ENCODE assay signal across 1 cellular context in the genomic region with DNA sequence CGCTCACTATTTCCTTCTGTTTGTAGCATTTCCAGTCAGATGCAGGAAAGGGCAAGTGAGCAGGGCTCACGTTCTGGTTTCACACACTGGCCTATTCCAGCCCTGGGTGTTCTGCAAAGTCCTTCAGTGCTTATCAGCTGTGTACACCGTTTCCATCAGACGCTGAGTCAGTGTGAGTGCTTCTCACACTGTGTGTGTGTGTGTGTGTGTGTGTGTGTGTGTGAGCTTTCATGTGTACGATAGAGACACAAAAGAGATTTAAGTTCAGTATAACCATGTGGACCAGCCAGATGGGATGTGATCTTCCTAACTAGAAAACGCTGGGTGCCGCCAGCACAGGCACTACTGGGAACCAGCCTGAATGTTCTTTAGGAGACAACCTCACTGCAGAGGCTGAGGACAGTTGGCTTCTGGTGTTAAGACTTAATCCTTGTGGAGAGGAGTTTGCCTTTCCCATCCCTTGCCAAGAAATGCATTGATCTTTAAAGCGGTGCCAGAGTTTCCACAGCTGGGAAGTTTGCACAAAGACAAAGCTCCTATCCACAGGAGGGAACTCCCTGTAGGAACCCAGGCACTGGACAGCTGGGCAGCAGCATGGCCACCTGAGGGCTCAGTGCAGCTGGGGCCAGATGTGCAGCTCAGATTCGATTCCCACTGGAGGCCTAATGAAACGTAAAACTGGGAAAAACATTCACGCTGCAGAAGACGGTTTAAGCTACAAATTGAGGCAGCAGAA.
TF ChIP-seq lines count a peak whose summit lies in the region.

No MANE protein-coding gene starts in this region.

TF ChIP-seq in HepG2, 621 proteins besides CTCF, POLR2A, EP300 and RAD21 (continues in another document):
- TF ChIP-seq REL (CRISPR knock-in tag; conservative IDR thresholded peaks at IDR 0.05), result no peak
- no peak for TF ChIP-seq ATF6 (CRISPR knock-in tag; conservative IDR thresholded peaks at IDR 0.05)
- TF ChIP-seq, protein P1, sequence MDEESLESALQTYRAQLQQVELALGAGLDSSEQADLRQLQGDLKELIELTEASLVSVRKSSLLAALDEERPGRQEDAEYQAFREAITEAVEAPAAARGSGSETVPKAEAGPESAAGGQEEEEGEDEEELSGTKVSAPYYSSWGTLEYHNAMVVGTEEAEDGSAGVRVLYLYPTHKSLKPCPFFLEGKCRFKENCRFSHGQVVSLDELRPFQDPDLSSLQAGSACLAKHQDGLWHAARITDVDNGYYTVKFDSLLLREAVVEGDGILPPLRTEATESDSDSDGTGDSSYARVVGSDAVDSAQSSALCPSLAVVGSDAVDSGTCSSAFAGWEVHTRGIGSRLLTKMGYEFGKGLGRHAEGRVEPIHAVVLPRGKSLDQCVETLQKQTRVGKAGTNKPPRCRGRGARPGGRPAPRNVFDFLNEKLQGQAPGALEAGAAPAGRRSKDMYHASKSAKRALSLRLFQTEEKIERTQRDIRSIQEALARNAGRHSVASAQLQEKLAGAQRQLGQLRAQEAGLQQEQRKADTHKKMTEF (CRISPR knock-in tag; IDR thresholded peaks at IDR 0.05), result no peak
- TF ChIP-seq, protein P2, sequence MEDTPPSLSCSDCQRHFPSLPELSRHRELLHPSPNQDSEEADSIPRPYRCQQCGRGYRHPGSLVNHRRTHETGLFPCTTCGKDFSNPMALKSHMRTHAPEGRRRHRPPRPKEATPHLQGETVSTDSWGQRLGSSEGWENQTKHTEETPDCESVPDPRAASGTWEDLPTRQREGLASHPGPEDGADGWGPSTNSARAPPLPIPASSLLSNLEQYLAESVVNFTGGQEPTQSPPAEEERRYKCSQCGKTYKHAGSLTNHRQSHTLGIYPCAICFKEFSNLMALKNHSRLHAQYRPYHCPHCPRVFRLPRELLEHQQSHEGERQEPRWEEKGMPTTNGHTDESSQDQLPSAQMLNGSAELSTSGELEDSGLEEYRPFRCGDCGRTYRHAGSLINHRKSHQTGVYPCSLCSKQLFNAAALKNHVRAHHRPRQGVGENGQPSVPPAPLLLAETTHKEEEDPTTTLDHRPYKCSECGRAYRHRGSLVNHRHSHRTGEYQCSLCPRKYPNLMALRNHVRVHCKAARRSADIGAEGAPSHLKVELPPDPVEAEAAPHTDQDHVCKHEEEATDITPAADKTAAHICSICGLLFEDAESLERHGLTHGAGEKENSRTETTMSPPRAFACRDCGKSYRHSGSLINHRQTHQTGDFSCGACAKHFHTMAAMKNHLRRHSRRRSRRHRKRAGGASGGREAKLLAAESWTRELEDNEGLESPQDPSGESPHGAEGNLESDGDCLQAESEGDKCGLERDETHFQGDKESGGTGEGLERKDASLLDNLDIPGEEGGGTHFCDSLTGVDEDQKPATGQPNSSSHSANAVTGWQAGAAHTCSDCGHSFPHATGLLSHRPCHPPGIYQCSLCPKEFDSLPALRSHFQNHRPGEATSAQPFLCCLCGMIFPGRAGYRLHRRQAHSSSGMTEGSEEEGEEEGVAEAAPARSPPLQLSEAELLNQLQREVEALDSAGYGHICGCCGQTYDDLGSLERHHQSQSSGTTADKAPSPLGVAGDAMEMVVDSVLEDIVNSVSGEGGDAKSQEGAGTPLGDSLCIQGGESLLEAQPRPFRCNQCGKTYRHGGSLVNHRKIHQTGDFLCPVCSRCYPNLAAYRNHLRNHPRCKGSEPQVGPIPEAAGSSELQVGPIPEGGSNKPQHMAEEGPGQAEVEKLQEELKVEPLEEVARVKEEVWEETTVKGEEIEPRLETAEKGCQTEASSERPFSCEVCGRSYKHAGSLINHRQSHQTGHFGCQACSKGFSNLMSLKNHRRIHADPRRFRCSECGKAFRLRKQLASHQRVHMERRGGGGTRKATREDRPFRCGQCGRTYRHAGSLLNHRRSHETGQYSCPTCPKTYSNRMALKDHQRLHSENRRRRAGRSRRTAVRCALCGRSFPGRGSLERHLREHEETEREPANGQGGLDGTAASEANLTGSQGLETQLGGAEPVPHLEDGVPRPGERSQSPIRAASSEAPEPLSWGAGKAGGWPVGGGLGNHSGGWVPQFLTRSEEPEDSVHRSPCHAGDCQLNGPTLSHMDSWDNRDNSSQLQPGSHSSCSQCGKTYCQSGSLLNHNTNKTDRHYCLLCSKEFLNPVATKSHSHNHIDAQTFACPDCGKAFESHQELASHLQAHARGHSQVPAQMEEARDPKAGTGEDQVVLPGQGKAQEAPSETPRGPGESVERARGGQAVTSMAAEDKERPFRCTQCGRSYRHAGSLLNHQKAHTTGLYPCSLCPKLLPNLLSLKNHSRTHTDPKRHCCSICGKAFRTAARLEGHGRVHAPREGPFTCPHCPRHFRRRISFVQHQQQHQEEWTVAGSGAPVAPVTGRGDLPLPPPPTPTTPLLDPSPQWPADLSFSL (CRISPR knock-in tag; IDR thresholded peaks at IDR 0.05), result peak; percentile 74
- TF ChIP-seq STAG1 (CRISPR knock-in tag; IDR thresholded peaks at IDR 0.05), result no peak
- no peak for TF ChIP-seq ASH2L (IDR thresholded peaks at IDR 0.05; ENCODE audit: insufficient read length, low read depth, low read length)
- TF ChIP-seq MEIS1 (CRISPR knock-in tag; IDR thresholded peaks at IDR 0.05; ENCODE audit: borderline replicate concordance), result no peak
- TF ChIP-seq PRDM10 (CRISPR knock-in tag; IDR thresholded peaks at IDR 0.05; ENCODE audit: low read depth), result no peak
- peak; percentile 65 for TF ChIP-seq SAP130 (CRISPR knock-in tag; IDR thresholded peaks at IDR 0.05; ENCODE audit: low read depth)
- no peak for TF ChIP-seq ZNF710 (CRISPR knock-in tag; IDR thresholded peaks at IDR 0.05; ENCODE audit: borderline replicate concordance)
- TF ChIP-seq PCBP1 (IDR thresholded peaks at IDR 0.05; ENCODE audit: borderline replicate concordance, low read depth, low read length), result no peak
- TF ChIP-seq ZNF614 (CRISPR knock-in tag; IDR thresholded peaks at IDR 0.05; ENCODE audit: borderline replicate concordance), result no peak
- TF ChIP-seq, protein P3, sequence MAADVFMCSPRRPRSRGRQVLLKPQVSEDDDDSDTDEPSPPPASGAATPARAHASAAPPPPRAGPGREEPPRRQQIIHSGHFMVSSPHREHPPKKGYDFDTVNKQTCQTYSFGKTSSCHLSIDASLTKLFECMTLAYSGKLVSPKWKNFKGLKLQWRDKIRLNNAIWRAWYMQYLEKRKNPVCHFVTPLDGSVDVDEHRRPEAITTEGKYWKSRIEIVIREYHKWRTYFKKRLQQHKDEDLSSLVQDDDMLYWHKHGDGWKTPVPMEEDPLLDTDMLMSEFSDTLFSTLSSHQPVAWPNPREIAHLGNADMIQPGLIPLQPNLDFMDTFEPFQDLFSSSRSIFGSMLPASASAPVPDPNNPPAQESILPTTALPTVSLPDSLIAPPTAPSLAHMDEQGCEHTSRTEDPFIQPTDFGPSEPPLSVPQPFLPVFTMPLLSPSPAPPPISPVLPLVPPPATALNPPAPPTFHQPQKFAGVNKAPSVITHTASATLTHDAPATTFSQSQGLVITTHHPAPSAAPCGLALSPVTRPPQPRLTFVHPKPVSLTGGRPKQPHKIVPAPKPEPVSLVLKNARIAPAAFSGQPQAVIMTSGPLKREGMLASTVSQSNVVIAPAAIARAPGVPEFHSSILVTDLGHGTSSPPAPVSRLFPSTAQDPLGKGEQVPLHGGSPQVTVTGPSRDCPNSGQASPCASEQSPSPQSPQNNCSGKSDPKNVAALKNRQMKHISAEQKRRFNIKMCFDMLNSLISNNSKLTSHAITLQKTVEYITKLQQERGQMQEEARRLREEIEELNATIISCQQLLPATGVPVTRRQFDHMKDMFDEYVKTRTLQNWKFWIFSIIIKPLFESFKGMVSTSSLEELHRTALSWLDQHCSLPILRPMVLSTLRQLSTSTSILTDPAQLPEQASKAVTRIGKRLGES (CRISPR knock-in tag; IDR thresholded peaks at IDR 0.05; ENCODE audit: borderline replicate concordance), result no peak
- no peak for TF ChIP-seq TSC22D2 (CRISPR knock-in tag; IDR thresholded peaks at IDR 0.05; ENCODE audit: borderline replicate concordance)
- TF ChIP-seq TFAP4 (IDR thresholded peaks at IDR 0.05; ENCODE audit: borderline replicate concordance, low read depth), result peak; percentile 71; the same call in 1 of the 2 replicates
- no peak for TF ChIP-seq ZSCAN30 (CRISPR knock-in tag; IDR thresholded peaks at IDR 0.05)
- no peak for TF ChIP-seq FOXP1 (IDR thresholded peaks at IDR 0.05)
- peak; percentile 33; the same call in 1 of the 2 replicates for TF ChIP-seq FOXP1 (CRISPR knock-in tag; IDR thresholded peaks at IDR 0.05)
- 0 out of 2 replicates have a peak, but pooled peaks have one; percentile 14 for TF ChIP-seq NFE2L2 (IDR thresholded peaks at IDR 0.05; ENCODE audit: low read length)
- TF ChIP-seq ZNF441 (CRISPR knock-in tag; IDR thresholded peaks at IDR 0.05; ENCODE audit: borderline replicate concordance), result no peak
- no peak for TF ChIP-seq RCOR2 (CRISPR knock-in tag; IDR thresholded peaks at IDR 0.05)
- TF ChIP-seq FOSL2 (CRISPR knock-in tag; IDR thresholded peaks at IDR 0.05), result peak; percentile 79
- TF ChIP-seq ZNF629 (CRISPR knock-in tag; conservative IDR thresholded peaks at IDR 0.05), result no peak
- no peak for TF ChIP-seq E2F5 (CRISPR knock-in tag; conservative IDR thresholded peaks at IDR 0.05)
- TF ChIP-seq ZNF713 (CRISPR knock-in tag; IDR thresholded peaks at IDR 0.05), result no peak
